Comparison of ENCODE assay signal across 32 cellular contexts in genomic region chr18:4994710-4995109, GRCh38.
"Had no signal": no experiment of that assay in that cellular context is flagged by ENCODE, and none has a peak within 500 bp of the region (broad histone marks: within the 10 kb centered on the region; RNA-seq: fewer than 3 reads in every experiment).

No MANE protein-coding gene starts in this region.

- H3K36me3 ChIP-seq: MG63 had no signal

- DNase-seq: Karpas-422, Kasumi-1, MG63, MM.1S, MV-4-11, NCI-H1048, NCI-H1092, NCI-H1092 treated with DMSO at 0.1 percent for 48 hours, NCI-H1105, NCI-H1105 treated with DMSO at 0.1 percent for 48 hours, NCI-H1417, NCI-H1417 treated with DMSO at 0.1 percent for 48 hours, NCI-H1436, NCI-H1436 treated with DMSO at 0.1 percent for 48 hours, NCI-H146, NCI-H1694, NCI-H1694 treated with DMSO at 0.1 percent for 48 hours, NCI-H187, NCI-H187 treated with DMSO at 0.1 percent for 48 hours, NCI-H1930, NCI-H2029, NCI-H2029 treated with DMSO at 0.1 percent for 48 hours, NCI-H2081, NCI-H2081 treated with DMSO at 0.1 percent for 48 hours, NCI-H2107, NCI-H2227 treated with DMSO at 0.1 percent for 48 hours, NCI-H226, NCI-H345, NCI-H446, NCI-H446 treated with DMSO at 0.1 percent for 48 hours, NCI-H510A, NCI-H510A treated with DMSO at 0.1 percent for 48 hours had no signal

- H3K9me3 ChIP-seq: MG63 had no signal

- H3K4me3 ChIP-seq: MG63 had no signal

- H3K27me3 ChIP-seq: MG63 had no signal
